ENCODE assay signal across 9 cellular contexts in genomic region chr1:205294175-205294913, GRCh38. TPM values are rescaled to one million over a fixed set of nuclear protein-coding genes. Genes with fewer than 3 reads are reported as not detected.
A peak's percentile ranks its signal among the peaks of the same experiment; 100 is the strongest.
DNase-seq lines count a peak whose midpoint lies in the region; ATAC-seq and TF ChIP-seq lines count a peak whose summit lies in the region.
"Had no signal": no experiment of that assay in that cellular context is flagged by ENCODE, and none has a peak within 500 bp of the region (broad histone marks: within the 10 kb centered on the region; RNA-seq: fewer than 3 reads in every experiment).

No MANE protein-coding gene starts in this region.

- peak overlapping the region; percentile 58 for H3K4me2 ChIP-seq in PC-3 (ENCODE audit: low read length)
- H3K4me2 ChIP-seq in neural progenitor cell: peak overlapping the region; percentile 69

- H3K27ac ChIP-seq in CD4-positive, alpha-beta T cell (ENCODE audit: low read depth, low read length): no peak overlapping the region
- peak overlapping the region; percentile 73 for H3K27ac ChIP-seq in PC-3 (ENCODE audit: low read length)
- H3K27ac ChIP-seq in neural progenitor cell: peak overlapping the region; percentile 99
- H3K27ac ChIP-seq in effector memory CD4-positive, alpha-beta T cell (ENCODE audit: insufficient read depth, low read length, poor library complexity, severe bottlenecking): no peak overlapping the region

- H3K4me3 Mint-ChIP-seq in CD4-positive, alpha-beta T cell: no peak overlapping the region
- H3K4me3 Mint-ChIP-seq in neural progenitor cell: peak overlapping the region; percentile 69

- H3K27ac Mint-ChIP-seq in CD4-positive, alpha-beta T cell: peak overlapping the region; percentile 70
- peak overlapping the region; percentile 99 for H3K27ac Mint-ChIP-seq in neural progenitor cell

- peak overlapping the region; percentile 54 for H2AFZ ChIP-seq in PC-3 (ENCODE audit: low read length)
- no peak overlapping the region for H2AFZ ChIP-seq in neural progenitor cell (replicated peaks)

- H4K20me1 ChIP-seq in PC-3 (ENCODE audit: low read length): no peaks in the 10 kb centered on the region
- no peaks in the 10 kb centered on the region for H4K20me1 ChIP-seq in neural progenitor cell (ENCODE audit: low read depth)

- POLR2A ChIA-PET in CD4-positive, alpha-beta T cell (lab: Charles Lee): interaction anchor here (1.0 to 11.7 kb wide), 7 partner anchors 7 to 27 kb away, joined by 3 to 158 read pairs (median 9); partner anchors contain the start of gene NUAK2
- POLR2A ChIA-PET in PC-3 (lab: Charles Lee; ENCODE audit: unreplicated experiment): interaction anchor here (0.6 to 0.9 kb wide), 3 partner anchors 25 to 489 kb away, joined by 3 read pairs; no protein-coding TSS in a partner anchor

- no peaks in the 10 kb centered on the region for H3K27me3 ChIP-seq in CD4-positive, alpha-beta T cell (ENCODE audit: control insufficient read depth, insufficient read depth, low read length)
- no peaks in the 10 kb centered on the region for H3K27me3 ChIP-seq in PC-3 (ENCODE audit: low read length)
- no peaks in the 10 kb centered on the region for H3K27me3 ChIP-seq in neural progenitor cell
- no peaks in the 10 kb centered on the region for H3K27me3 ChIP-seq in effector memory CD4-positive, alpha-beta T cell (replicated peaks; ENCODE audit: control insufficient read depth, insufficient read depth, low read length, poor library complexity, severe bottlenecking)

- no peaks in the 10 kb centered on the region for H3K79me2 ChIP-seq in PC-3 (ENCODE audit: low read length)
- peaks cover 17% of the 10 kb centered on the region for H3K79me2 ChIP-seq in neural progenitor cell (ENCODE audit: low read depth)

- peak overlapping the region; percentile 28 for H3K9ac ChIP-seq in PC-3 (ENCODE audit: low read length)
- no peak overlapping the region for H3K9ac ChIP-seq in neural progenitor cell

- CTCF ChIA-PET in CD4-positive, alpha-beta T cell (lab: Charles Lee): interaction anchor here (1.0 to 2.1 kb wide), 5 partner anchors 9 to 31 kb away, joined by 3 to 11 read pairs (median 3); no protein-coding TSS in a partner anchor
- CTCF ChIA-PET in PC-3 (lab: Charles Lee): interaction anchor here (0.7 to 1.0 kb wide), 4 partner anchors 10 to 153 kb away, joined by 3 to 5 read pairs (median 4); no protein-coding TSS in a partner anchor

- H3K36me3 ChIP-seq in PC-3 (ENCODE audit: low read depth, low read length) (no peaks in the 10 kb centered on the region), neural progenitor cell (no peaks in the 10 kb centered on the region)
- H3K36me3 ChIP-seq in effector memory CD4-positive, alpha-beta T cell (ENCODE audit: control insufficient read depth, insufficient read depth, low read length): no peaks in the 10 kb centered on the region

- ATAC-seq in CD4-positive, alpha-beta T cell (ENCODE audit: poor library complexity): no peak
- ATAC-seq in PC-3 (peak; percentile 67), HG03354 (IDR thresholded peaks at IDR 0.05; ENCODE audit: poor library complexity, severe bottlenecking, unreplicated experiment) (no peak), HG03378 (IDR thresholded peaks at IDR 0.05; ENCODE audit: unreplicated experiment) (no peak)

- no peaks in the 10 kb centered on the region for H3K9me2 ChIP-seq in PC-3 (replicated peaks; ENCODE audit: low read length)

- TF ChIP-seq CTCF in CD4-positive, alpha-beta T cell (IDR thresholded peaks at IDR 0.05): no peak
- TF ChIP-seq CTCF in PC-3 (conservative IDR thresholded peaks at IDR 0.05; ENCODE audit: low read depth, low read length): no peak
- TF ChIP-seq CTCF in neural progenitor cell (IDR thresholded peaks at IDR 0.05): no peak

- peaks cover 81% of the 10 kb centered on the region for H3K4me1 Mint-ChIP-seq in CD4-positive, alpha-beta T cell (ENCODE audit: low read depth)
- H3K4me1 Mint-ChIP-seq in neural progenitor cell: peaks cover 68% of the 10 kb centered on the region

- no peaks in the 10 kb centered on the region for H3F3A ChIP-seq in PC-3 (ENCODE audit: low read length, unreplicated experiment)
- peaks cover 67% of the 10 kb centered on the region for H3F3A ChIP-seq in neural progenitor cell (ENCODE audit: low read depth)

- no peaks in the 10 kb centered on the region for H3K9me3 ChIP-seq in CD4-positive, alpha-beta T cell (ENCODE audit: control insufficient read depth, low read length)
- H3K9me3 ChIP-seq in PC-3 (ENCODE audit: low read length) (no peaks in the 10 kb centered on the region), neural progenitor cell (ENCODE audit: low read depth) (no peaks in the 10 kb centered on the region)
- H3K9me3 ChIP-seq in effector memory CD4-positive, alpha-beta T cell (ENCODE audit: control insufficient read depth, low read length): no peaks in the 10 kb centered on the region

- H3K36me3 Mint-ChIP-seq in CD4-positive, alpha-beta T cell (ENCODE audit: low read depth): no peaks in the 10 kb centered on the region
- no peaks in the 10 kb centered on the region for H3K36me3 Mint-ChIP-seq in neural progenitor cell

- H3K4me3 ChIP-seq in PC-3 (ENCODE audit: low read length): no peak overlapping the region
- peak overlapping the region; percentile 12 for H3K4me3 ChIP-seq in neural progenitor cell
- H3K4me3 ChIP-seq in effector memory CD4-positive, alpha-beta T cell (ENCODE audit: insufficient read depth, low read depth, low read length, poor library complexity, severe bottlenecking): no peak overlapping the region

- no peak for DNase-seq in CD4-positive, alpha-beta T cell
- DNase-seq in PC-3: peak; percentile 87
- peak; percentile 94 for DNase-seq in fibroblast of peridontal ligament (ENCODE audit: extremely low read depth)
- peak; percentile 83 for DNase-seq in neural progenitor cell (ENCODE audit: low spot score)
- DNase-seq in effector memory CD4-positive, alpha-beta T cell: no peak
- no peak for DNase-seq in NCI-H748 (lab: John Stamatoyannopoulos, UW; ENCODE audit: unreplicated experiment)
- DNase-seq: activated T-cell treated with anti-CD3 and anti-CD28 coated beads, Interleukin-2, amount 50 U/mL, for 1 hour had no signal

- intact Hi-C loops in CD4-positive, alpha-beta T cell (cut with DNase I, micrococcal nuclease): no loop called here
- intact Hi-C loops in PC-3 (cut with micrococcal nuclease): no loop called here

- H3K9me3 Mint-ChIP-seq in CD4-positive, alpha-beta T cell: no peaks in the 10 kb centered on the region
- H3K9me3 Mint-ChIP-seq in neural progenitor cell: no peaks in the 10 kb centered on the region

- H3K27me3 Mint-ChIP-seq in CD4-positive, alpha-beta T cell: no peaks in the 10 kb centered on the region
- H3K27me3 Mint-ChIP-seq in neural progenitor cell (ENCODE audit: insufficient read depth, low read depth): peaks cover 9% of the 10 kb centered on the region

- H3K4me1 ChIP-seq in PC-3 (ENCODE audit: insufficient read depth, low read length) (peaks cover 44% of the 10 kb centered on the region), neural progenitor cell (peaks cover 61% of the 10 kb centered on the region)
- peaks cover 6% of the 10 kb centered on the region for H3K4me1 ChIP-seq in effector memory CD4-positive, alpha-beta T cell (ENCODE audit: control insufficient read depth, insufficient read depth, low read length, poor library complexity, severe bottlenecking)

- no TSS peak for BruUV-seq in PC-3 (replicated peaks; lab: Mats Ljungman, UMichigan)

RNA-seq across cellular contexts. Expression of gene NUAK2, which starts 27.2 kb away (rescaled TPM):
- 10 to 100 TPM; 14.9 to 15.3 TPM for total RNA-seq in CD4-positive, alpha-beta T cell
- total RNA-seq in PC-3 (2014; rRNA removed) (3.8 and 4.8 TPM in 2 replicates), neural progenitor cell (ENCODE audit: low replicate concordance) (29.4 and 56.2 TPM in 2 replicates)

Comparison
In these comparisons a context has a peak if more than half of its experiments do, and no peak if none do; other contexts are left out.
1. DNase-seq: peak in PC-3 (single experiment), fibroblast of peridontal ligament (single experiment) and neural progenitor cell (single experiment); none in CD4-positive, alpha-beta T cell (0 of 10), effector memory CD4-positive, alpha-beta T cell (0 of 3) and NCI-H748 (single experiment).
2. H3K27ac ChIP-seq: peak in PC-3 (single experiment) and neural progenitor cell (single experiment); none in CD4-positive, alpha-beta T cell (single experiment) and effector memory CD4-positive, alpha-beta T cell (single experiment).